ENCODE assay signal across 8 cellular contexts in the genomic region with DNA sequence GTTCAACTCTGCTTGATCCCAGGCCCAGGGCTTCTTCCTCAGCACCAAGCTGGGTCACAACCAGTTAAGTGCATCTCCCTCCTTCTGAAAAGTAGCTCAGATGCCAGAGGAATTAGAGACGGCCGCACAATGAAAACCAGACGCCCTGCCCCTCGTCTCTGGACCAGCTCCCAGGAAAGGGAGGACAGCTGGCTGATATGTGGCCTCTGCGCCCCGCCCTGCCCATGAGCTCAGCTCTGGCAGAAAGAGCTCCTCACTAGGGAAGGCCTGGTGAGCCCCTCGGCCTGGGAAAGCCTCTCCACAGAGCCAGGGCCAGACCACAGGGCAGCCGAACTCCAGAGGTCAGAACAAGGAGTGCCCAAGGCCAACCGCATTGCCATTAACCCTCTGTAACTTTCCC. TPM values are rescaled to one million over a fixed set of nuclear protein-coding genes. Genes with fewer than 3 reads are reported as not detected.
DNase-seq lines count a peak whose midpoint lies in the region; ATAC-seq and TF ChIP-seq lines count a peak whose summit lies in the region.

No MANE protein-coding gene starts in this region.

- H3K27ac Mint-ChIP-seq in osteocyte (ENCODE audit: unreplicated experiment) = peak overlapping the region; percentile 75

- no peak overlapping the region for H3K27ac ChIP-seq in A673 (ENCODE audit: low read depth, low read length, poor library complexity, severe bottlenecking)

- no peaks in the 10 kb centered on the region for H3K9me3 ChIP-seq in A673 (ENCODE audit: low read depth, low read length, poor library complexity, severe bottlenecking)

- H3K9me3 Mint-ChIP-seq in osteocyte (ENCODE audit: unreplicated experiment) = no peaks in the 10 kb centered on the region

- H3K36me3 Mint-ChIP-seq in osteocyte (ENCODE audit: unreplicated experiment) = no peaks in the 10 kb centered on the region

- no peaks in the 10 kb centered on the region for H3K27me3 Mint-ChIP-seq in osteocyte (ENCODE audit: unreplicated experiment)

- TF ChIP-seq CTCF in AG09319 (IDR thresholded peaks at IDR 0.05; ENCODE audit: low read depth, low read length) (no peak), osteocyte (IDR thresholded peaks at IDR 0.05) (no peak), GM10266 (IDR thresholded peaks at IDR 0.05; ENCODE audit: control insufficient read depth, insufficient read depth, low read depth, missing control alignments) (no peak), A673 (conservative IDR thresholded peaks at IDR 0.05; ENCODE audit: low read depth, low read length) (no peak)

- no peak overlapping the region for H3K4me3 ChIP-seq in A673 (ENCODE audit: low read depth, low read length, poor library complexity, severe bottlenecking)

- no peak for ATAC-seq in GM21423 (IDR thresholded peaks at IDR 0.05; ENCODE audit: unreplicated experiment)
- ATAC-seq in GM21619 (IDR thresholded peaks at IDR 0.05; ENCODE audit: unreplicated experiment) = no peak

- POLR2A ChIA-PET in A673 (lab: Charles Lee; ENCODE audit: low non-redundant PET) = no interaction called here

- CTCF ChIA-PET in A673 (lab: Charles Lee) = interaction anchor here (0.6 kb wide), 2 partner anchors 23 to 384 kb away, joined by 5 to 7 read pairs; no protein-coding TSS in a partner anchor

- no TSS peak for BruUV-seq in A673 (replicated peaks; lab: Mats Ljungman, UMichigan)

- peaks cover 49% of the 10 kb centered on the region for H3K4me1 Mint-ChIP-seq in osteocyte (ENCODE audit: unreplicated experiment)

- no peaks in the 10 kb centered on the region for H3K36me3 ChIP-seq in A673 (ENCODE audit: insufficient read depth, low read length, poor library complexity, severe bottlenecking)

- no peaks in the 10 kb centered on the region for H3K27me3 ChIP-seq in A673 (replicated peaks; ENCODE audit: insufficient read depth, low read depth, low read length, poor library complexity)

- intact Hi-C loops in head of caudate nucleus (cut with DNase I) (loop anchor here (10.0 kb wide), 1 partner anchor 104 kb away; no protein-coding TSS in a partner anchor), A673 (cut with micrococcal nuclease; ENCODE audit: unreplicated experiment) (no loop called here)

- no peaks in the 10 kb centered on the region for H3K4me1 ChIP-seq in A673 (ENCODE audit: insufficient read depth, low read length, poor library complexity, severe bottlenecking)

- DNase-seq in AG09319 (ENCODE audit: extremely low read depth, low read depth) = peak; percentile 79
- DNase-seq in SK-N-DZ (ENCODE audit: low spot score) = peak; percentile 94
- DNase-seq in head of caudate nucleus = peak; percentile 41 to 87 (median 69)
- no peak for DNase-seq in osteocyte (ENCODE audit: extremely low spot score, unreplicated experiment)
- DNase-seq in GM10266 (ENCODE audit: extremely low spot score) = no peak
- DNase-seq in A673 (ENCODE audit: low spot score) = no peak

- no peak overlapping the region for H3K4me3 Mint-ChIP-seq in osteocyte (ENCODE audit: unreplicated experiment)

RNA-seq across cellular contexts. Expression of a gene that starts 18.1 kb away (rescaled TPM):
- not detected in 2 replicates for polyA plus RNA-seq in SK-N-DZ (2014; cell fraction: cytosol; rRNA removed)
- polyA plus RNA-seq in SK-N-DZ (2014; cell fraction: nucleus; rRNA removed) = not detected in 2 replicates
- total RNA-seq in osteocyte (not detected in 2 replicates), A673 (2021) (not detected in 2 replicates)

Comparison
In these comparisons a context has a peak if more than half of its experiments do, and no peak if none do; other contexts are left out.
1. DNase-seq: peak in AG09319 (single experiment), SK-N-DZ (single experiment) and head of caudate nucleus (42 of 42); none in osteocyte (single experiment), GM10266 (single experiment) and A673 (single experiment).